In genomic region chr9:113150670-113151591, GRCh38 we compare ENCODE assay signal across 1 cellular context.
TF ChIP-seq lines count a peak whose summit lies in the region.

A gene with protein sequence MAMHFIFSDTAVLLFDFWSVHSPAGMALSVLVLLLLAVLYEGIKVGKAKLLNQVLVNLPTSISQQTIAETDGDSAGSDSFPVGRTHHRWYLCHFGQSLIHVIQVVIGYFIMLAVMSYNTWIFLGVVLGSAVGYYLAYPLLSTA (plus strand): TSS chr9:113151007. CDS start chr9:113151075, 68 bp downstream.

TF ChIP-seq in IMR-90, 13 proteins besides CTCF, POLR2A, EP300 and RAD21 (continued from another document):
- TF ChIP-seq MXI1 (IDR thresholded peaks at IDR 0.05; ENCODE audit: borderline replicate concordance, low read depth, low read length), result 0 out of 2 replicates have a peak, but pooled peaks have one; percentile 34
- TF ChIP-seq FOS (IDR thresholded peaks at IDR 0.05; ENCODE audit: low read depth, low read length), result no peak
- TF ChIP-seq, protein P1, sequence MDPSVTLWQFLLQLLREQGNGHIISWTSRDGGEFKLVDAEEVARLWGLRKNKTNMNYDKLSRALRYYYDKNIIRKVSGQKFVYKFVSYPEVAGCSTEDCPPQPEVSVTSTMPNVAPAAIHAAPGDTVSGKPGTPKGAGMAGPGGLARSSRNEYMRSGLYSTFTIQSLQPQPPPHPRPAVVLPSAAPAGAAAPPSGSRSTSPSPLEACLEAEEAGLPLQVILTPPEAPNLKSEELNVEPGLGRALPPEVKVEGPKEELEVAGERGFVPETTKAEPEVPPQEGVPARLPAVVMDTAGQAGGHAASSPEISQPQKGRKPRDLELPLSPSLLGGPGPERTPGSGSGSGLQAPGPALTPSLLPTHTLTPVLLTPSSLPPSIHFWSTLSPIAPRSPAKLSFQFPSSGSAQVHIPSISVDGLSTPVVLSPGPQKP (IDR thresholded peaks at IDR 0.05; ENCODE audit: borderline replicate concordance, low read depth, low read length), result no peak
- TF ChIP-seq, protein P2, sequence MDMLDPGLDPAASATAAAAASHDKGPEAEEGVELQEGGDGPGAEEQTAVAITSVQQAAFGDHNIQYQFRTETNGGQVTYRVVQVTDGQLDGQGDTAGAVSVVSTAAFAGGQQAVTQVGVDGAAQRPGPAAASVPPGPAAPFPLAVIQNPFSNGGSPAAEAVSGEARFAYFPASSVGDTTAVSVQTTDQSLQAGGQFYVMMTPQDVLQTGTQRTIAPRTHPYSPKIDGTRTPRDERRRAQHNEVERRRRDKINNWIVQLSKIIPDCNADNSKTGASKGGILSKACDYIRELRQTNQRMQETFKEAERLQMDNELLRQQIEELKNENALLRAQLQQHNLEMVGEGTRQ (IDR thresholded peaks at IDR 0.05; ENCODE audit: low read depth, low read length), result peak; percentile 93
TF ChIP-seq in IMR-90: peak in this region for 2.
